ENCODE assay signal across 12 cellular contexts in the genomic region with DNA sequence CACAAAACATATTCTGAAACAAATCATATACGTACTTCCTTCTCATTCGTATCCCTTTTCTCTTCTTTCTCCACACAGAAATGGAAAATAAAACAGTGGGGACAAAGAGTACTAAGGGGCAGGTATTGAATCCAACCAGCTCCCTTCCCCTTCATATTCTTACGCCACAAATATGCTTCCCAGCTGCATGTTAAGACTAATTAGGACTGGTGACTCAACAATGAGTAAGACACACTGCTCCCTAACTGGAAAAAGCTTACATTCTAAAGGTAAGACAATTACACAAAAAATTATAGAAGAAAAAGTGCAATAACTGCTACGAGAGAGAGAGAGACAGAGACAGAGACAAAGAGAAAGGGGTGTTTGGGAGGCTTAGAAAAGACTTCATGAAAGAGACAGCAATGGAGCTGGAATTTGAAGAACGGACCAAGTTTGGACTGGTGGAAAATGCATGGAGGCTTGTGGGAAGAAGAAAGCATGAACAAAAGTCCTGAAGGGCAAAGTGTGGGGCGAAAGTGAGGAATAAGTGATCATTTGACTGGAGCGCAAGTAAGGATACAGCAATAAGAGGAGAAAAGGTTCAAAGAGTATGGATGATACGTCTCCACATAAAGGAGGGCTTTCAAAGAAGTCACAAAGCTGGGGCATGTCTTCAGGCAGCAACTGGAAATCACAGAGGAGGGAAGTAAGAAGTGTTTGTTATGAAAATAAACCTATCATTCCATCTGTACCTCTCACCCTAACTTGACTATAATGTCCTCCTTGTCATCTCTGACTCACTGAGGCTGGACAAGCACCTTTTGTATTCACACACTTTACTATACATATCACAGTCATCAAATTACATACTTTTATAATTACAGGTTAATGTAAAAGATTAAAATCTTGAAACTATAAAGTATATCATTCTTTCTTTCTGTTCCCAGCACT. TPM values are rescaled to one million over a fixed set of nuclear protein-coding genes. Genes with fewer than 3 reads are reported as not detected.
DNase-seq lines count a peak whose midpoint lies in the region; ATAC-seq and TF ChIP-seq lines count a peak whose summit lies in the region.
"Had no signal": no experiment of that assay in that cellular context is flagged by ENCODE, and none has a peak within 500 bp of the region (broad histone marks: within the 10 kb centered on the region; RNA-seq: fewer than 3 reads in every experiment).

No MANE protein-coding gene starts in this region.

- H3K36me3 Mint-ChIP-seq in activated T-cell treated with anti-CD3 and anti-CD28 coated beads, Interleukin-2, amount 50 U/mL, for 24 hours (ENCODE audit: low read depth), result peaks cover 78% of the 10 kb centered on the region

- peaks cover 19% of the 10 kb centered on the region for H3K36me3 ChIP-seq in suprapubic skin

- ATAC-seq in HG03457 (IDR thresholded peaks at IDR 0.05; ENCODE audit: unreplicated experiment) (no peak), HG02884 (IDR thresholded peaks at IDR 0.05; ENCODE audit: unreplicated experiment) (no peak)

- peak overlapping the region; percentile 37 for H3K27ac ChIP-seq in suprapubic skin

- no peaks in the 10 kb centered on the region for H3K9me3 ChIP-seq in suprapubic skin

- H3K4me1 ChIP-seq in suprapubic skin, result peaks cover 5% of the 10 kb centered on the region

- no peaks in the 10 kb centered on the region for H3K27me3 ChIP-seq in suprapubic skin

- peak overlapping the region; percentile 26; the same call in 1 of the 2 replicates for H3K4me3 ChIP-seq in WI38 (ENCODE audit: low read depth, low read length)
- H3K4me3 ChIP-seq in fibroblast of the aortic adventitia (ENCODE audit: low read depth, low read length), result no peak overlapping the region
- H3K4me3 ChIP-seq in suprapubic skin, result no peak overlapping the region

- H3K4me3 Mint-ChIP-seq in activated T-cell treated with anti-CD3 and anti-CD28 coated beads, Interleukin-2, amount 50 U/mL, for 24 hours, result no peak overlapping the region
- H3K4me3 Mint-ChIP-seq: stimulated activated naive CD8-positive, alpha-beta T cell treated with anti-CD3 and anti-CD28 coated beads, Interleukin-15, Interleukin-2, amounts not matched to agents 100 ng/mL and 50 ng/mL, for 24 hours had no signal

- no peak for DNase-seq in activated T-cell treated with anti-CD3 and anti-CD28 coated beads, Interleukin-2, amount 50 U/mL, for 24 hours
- no peak for DNase-seq in activated T-cell treated with anti-CD3 and anti-CD28 coated beads, Interleukin-2, amount 50 U/mL, for 1 hour
- DNase-seq in fibroblast of the aortic adventitia (ENCODE audit: low read depth), result peak; percentile 58
- DNase-seq in suprapubic skin (ENCODE audit: low spot score in 2 of 2), result no peak
- DNase-seq in KG1 (lab: John Stamatoyannopoulos, UW), result no peak
- DNase-seq: aorta, left cardiac atrium, NCI-H2081 had no signal

- WGBS in suprapubic skin, result 67% methylated on average over 8 of the region's 8 CpGs

- H3K9me3 Mint-ChIP-seq in activated T-cell treated with anti-CD3 and anti-CD28 coated beads, Interleukin-2, amount 50 U/mL, for 24 hours, result peaks cover 2% of the 10 kb centered on the region

- TF ChIP-seq CTCF in WI38 (IDR thresholded peaks at IDR 0.05; ENCODE audit: low read depth, low read length), result no peak
- no peak for TF ChIP-seq CTCF in fibroblast of the aortic adventitia (IDR thresholded peaks at IDR 0.05; ENCODE audit: insufficient read depth, low read length)
- no peak for TF ChIP-seq CTCF in suprapubic skin (IDR thresholded peaks at IDR 0.05)

- H3K27ac Mint-ChIP-seq in activated T-cell treated with anti-CD3 and anti-CD28 coated beads, Interleukin-2, amount 50 U/mL, for 24 hours, result peak overlapping the region; percentile 1
- H3K27ac Mint-ChIP-seq: stimulated activated naive CD8-positive, alpha-beta T cell treated with anti-CD3 and anti-CD28 coated beads, Interleukin-15, Interleukin-2, amounts not matched to agents 100 ng/mL and 50 ng/mL, for 24 hours had no signal

- TF ChIP-seq POLR2A in suprapubic skin (IDR thresholded peaks at IDR 0.05), result no peak

- H3K4me1 Mint-ChIP-seq in activated T-cell treated with anti-CD3 and anti-CD28 coated beads, Interleukin-2, amount 50 U/mL, for 24 hours (ENCODE audit: low read depth), result peaks cover 18% of the 10 kb centered on the region

- no peak for TF ChIP-seq EP300 in suprapubic skin (IDR thresholded peaks at IDR 0.05)

- H3K27me3 Mint-ChIP-seq in activated T-cell treated with anti-CD3 and anti-CD28 coated beads, Interleukin-2, amount 50 U/mL, for 24 hours, result no peaks in the 10 kb centered on the region
- H3K27me3 Mint-ChIP-seq: stimulated activated naive CD8-positive, alpha-beta T cell treated with anti-CD3 and anti-CD28 coated beads, Interleukin-15, Interleukin-2, amounts not matched to agents 100 ng/mL and 50 ng/mL, for 24 hours had no signal

RNA-seq across cellular contexts. Expression of a gene that starts 49.2 kb away (rescaled TPM):
- total RNA-seq in fibroblast of the aortic adventitia (ENCODE audit: low replicate concordance), result 36.5 and 87.2 TPM in 2 replicates
- 100 to 1,000 TPM in 1 of 4 donors, 10 to 100 TPM in 3; 65.5 to 214 (median 80.1) TPM for total RNA-seq in suprapubic skin
